26 cellular contexts compared by ENCODE assay signal in genomic region chr5:100260968-100261367, GRCh38.
"Had no signal": no experiment of that assay in that cellular context is flagged by ENCODE, and none has a peak within 500 bp of the region (broad histone marks: within the 10 kb centered on the region; RNA-seq: fewer than 3 reads in every experiment).

No MANE protein-coding gene starts in this region.

- H3K4me1 ChIP-seq: left ventricle myocardium inferior, neural progenitor cell, parathyroid adenoma, psoas muscle, right atrium auricular region, stomach, testis, thyroid gland, transverse colon, upper lobe of left lung, vagina had no signal

- H2AFZ ChIP-seq: hepatocyte, neural progenitor cell, parathyroid adenoma had no signal

- H3K27me3 ChIP-seq: hepatocyte, neural progenitor cell, right atrium auricular region, stomach, testis, thyroid gland, transverse colon, upper lobe of left lung, vagina had no signal

- H3K9ac ChIP-seq: neural progenitor cell, parathyroid adenoma had no signal

- H3K79me2 ChIP-seq: hepatocyte, parathyroid adenoma had no signal

- H3K9me3 ChIP-seq: left ventricle myocardium inferior, psoas muscle, right atrium auricular region, stomach, testis, thyroid gland, transverse colon, upper lobe of left lung, vagina had no signal

- H3K27ac ChIP-seq: hepatocyte, left ventricle myocardium inferior, neural progenitor cell, parathyroid adenoma, psoas muscle, right atrium auricular region, skin epidermis, stomach, testis, thyroid gland, transverse colon, upper lobe of left lung, vagina had no signal

- H3K4me2 ChIP-seq: hepatocyte, neural progenitor cell had no signal

- H3K36me3 ChIP-seq: left ventricle myocardium inferior, neural progenitor cell, right atrium auricular region, stomach, thyroid gland, transverse colon, upper lobe of left lung, vagina had no signal

- DNase-seq: islet precursor cell; left ventricle myocardium inferior; mesendoderm; naive B cell; natural killer cell; nephron progenitor cell; psoas muscle; stimulated activated CD4-positive, alpha-beta T cell treated with anti-CD3 and anti-CD28 coated beads, Interleukin-12 subunit alpha, Interleukin-12 subunit beta, amount 100 ng/mL, for 4 hours; stimulated activated CD4-positive, alpha-beta T cell treated with anti-CD3 and anti-CD28 coated beads, Interleukin-15, amount 100 ng/mL, for 24 hours; stimulated activated CD4-positive, alpha-beta T cell treated with anti-CD3 and anti-CD28 coated beads, Interleukin-2, amount 100 ng/mL, for 24 hours; stimulated activated CD4-positive, alpha-beta T cell treated with anti-CD3 and anti-CD28 coated beads, Interleukin-4, amount 100 ng/mL, for 1 hour; stimulated activated naive B cell treated with anti-CD40 and anti-IgM and Interleukin-4, amounts not matched to agents 10 μg/mL and 1 μg/mL and 100 μg/mL, for 72 hours; stimulated activated naive CD8-positive, alpha-beta T cell treated with anti-CD3 and anti-CD28 coated beads, Interleukin-15, Interleukin-2, amounts not matched to agents 100 U/mL and 50 U/mL, for 24 hours; stomach; testis; thyroid gland; transverse colon; upper lobe of left lung had no signal

- H3K4me3 ChIP-seq: hepatocyte, left ventricle myocardium inferior, lung, neural progenitor cell, psoas muscle, right atrium auricular region, skin epidermis, stomach, testis, thyroid gland, transverse colon, upper lobe of left lung, vagina had no signal

- ATAC-seq: natural killer cell; psoas muscle; sciatic nerve; stimulated activated naive B cell treated with anti-CD40 and anti-IgM and Interleukin-4, amounts not matched to agents 10 μg/mL and 1 μg/mL and 100 μg/mL, for 72 hours; stimulated activated naive CD8-positive, alpha-beta T cell treated with anti-CD3 and anti-CD28 coated beads, Interleukin-15, Interleukin-2, amounts not matched to agents 100 U/mL and 50 U/mL, for 24 hours had no signal
